Comparison of ENCODE assay signal across 9 cellular contexts in the genomic region with DNA sequence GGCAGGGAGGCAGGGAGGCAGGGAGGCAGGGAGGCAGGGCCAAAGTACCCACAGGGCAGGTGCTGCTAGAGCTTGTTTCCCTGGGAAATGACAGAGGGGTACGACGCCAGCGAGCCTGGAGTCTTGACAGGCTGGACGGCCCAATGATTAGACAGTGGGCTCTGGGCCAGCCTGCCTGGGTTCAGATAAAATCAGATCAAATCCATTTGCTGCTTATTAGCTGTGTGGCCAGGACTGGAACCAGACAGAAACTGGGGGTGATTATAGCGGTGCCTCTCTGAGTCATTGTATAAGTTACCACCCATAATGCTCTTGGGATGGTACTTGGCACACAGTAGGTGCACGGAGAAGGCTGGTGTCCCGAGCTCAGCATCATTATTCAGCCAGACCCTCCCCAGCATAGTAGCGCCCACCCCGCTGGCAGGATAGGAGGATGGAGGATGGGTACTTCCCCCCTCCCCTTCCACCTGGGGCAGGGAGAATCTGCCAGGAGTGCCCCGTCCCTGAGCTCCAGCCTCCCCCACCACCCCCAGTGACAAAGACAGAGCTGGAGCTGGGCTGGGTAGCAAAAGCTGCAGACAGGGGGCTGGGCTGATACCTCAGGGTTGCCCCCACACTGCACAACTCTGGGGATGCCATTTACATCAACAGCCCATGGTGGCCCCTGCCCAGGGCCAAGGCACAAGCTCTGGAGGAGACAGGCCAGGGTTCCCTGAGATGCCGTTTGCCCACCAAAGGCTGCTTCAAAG.
A peak's percentile ranks its signal among the peaks of the same experiment; 100 is the strongest.
DNase-seq lines count a peak whose midpoint lies in the region; ATAC-seq and TF ChIP-seq lines count a peak whose summit lies in the region.
"Had no signal": no experiment of that assay in that cellular context is flagged by ENCODE, and none has a peak within 500 bp of the region (broad histone marks: within the 10 kb centered on the region; RNA-seq: fewer than 3 reads in every experiment).

No MANE protein-coding gene starts in this region.

- DNase-seq in heart right ventricle: peak in 1 of 2 donors; percentile 26
- DNase-seq in Right ventricle myocardium inferior (ENCODE audit: missing footprints): no peak
- DNase-seq in activated CD8-positive, alpha-beta T cell treated with anti-CD3 and anti-CD28 coated beads for 36 hours: no peak
- DNase-seq in left lung: peak in 1 of 2 donors; percentile 51
- DNase-seq in upper lobe of left lung: no peak
- no peak for DNase-seq in NCI-H187 treated with DMSO at 0.1 percent for 48 hours (lab: John Stamatoyannopoulos, UW)
- DNase-seq in SHP77 treated with DMSO at 0.1 percent for 48 hours (lab: John Stamatoyannopoulos, UW): no peak
- DNase-seq in stimulated activated CD4-positive, alpha-beta T cell treated with anti-CD3 and anti-CD28 coated beads, Interleukin-2, amount 100 ng/mL, for 48 hours: no peak

- WGBS in heart right ventricle, 2 donors: 73 to 76% methylated on average over 11 of the region's 11 CpGs
- 75 to 79% methylated on average over 9 to 11 of the region's 11 CpGs for WGBS in upper lobe of left lung, 2 donors

- peaks cover 5% of the 10 kb centered on the region for H3K9me3 Mint-ChIP-seq in activated CD8-positive, alpha-beta T cell treated with anti-CD3 and anti-CD28 coated beads for 36 hours

- H3K4me3 ChIP-seq in heart right ventricle: peak overlapping the region in 2 of 10 donors; percentile 10
- H3K4me3 ChIP-seq in left lung: no peak overlapping the region
- H3K4me3 ChIP-seq in upper lobe of left lung: no peak overlapping the region
- H3K4me3 ChIP-seq: GM23338 had no signal

- POLR2A ChIA-PET in activated CD8-positive, alpha-beta T cell treated with anti-CD3 and anti-CD28 coated beads for 36 hours (lab: Charles Lee): interaction anchor here (0.7 to 1.7 kb wide), 6 partner anchors 8 to 140 kb away, joined by 3 to 8 read pairs (median 4); a partner anchor contains a TSS

- H3K36me3 Mint-ChIP-seq in activated CD8-positive, alpha-beta T cell treated with anti-CD3 and anti-CD28 coated beads for 36 hours (ENCODE audit: low read depth): peaks cover 4% of the 10 kb centered on the region

- TF ChIP-seq POLR2A in upper lobe of left lung (IDR thresholded peaks at IDR 0.05): no peak

- H3K4me3 Mint-ChIP-seq in activated CD8-positive, alpha-beta T cell treated with anti-CD3 and anti-CD28 coated beads for 36 hours: no peak overlapping the region
- H3K4me3 Mint-ChIP-seq: GM23338 had no signal

- TF ChIP-seq EP300 in upper lobe of left lung (IDR thresholded peaks at IDR 0.05): no peak

- H3K36me3 ChIP-seq in heart right ventricle (no peaks in the 10 kb centered on the region), left lung (no peaks in the 10 kb centered on the region), upper lobe of left lung (no peaks in the 10 kb centered on the region)

- peak overlapping the region; percentile 29 for H3K27ac Mint-ChIP-seq in activated CD8-positive, alpha-beta T cell treated with anti-CD3 and anti-CD28 coated beads for 36 hours
- H3K27ac Mint-ChIP-seq: GM23338 had no signal

- TF ChIP-seq CTCF in heart right ventricle (IDR thresholded peaks at IDR 0.05) (no peak), left lung (IDR thresholded peaks at IDR 0.05) (no peak), upper lobe of left lung (IDR thresholded peaks at IDR 0.05) (no peak)
- TF ChIP-seq CTCF in activated CD8-positive, alpha-beta T cell treated with anti-CD3 and anti-CD28 coated beads for 36 hours (IDR thresholded peaks at IDR 0.05): no peak

- H3K9me3 ChIP-seq in heart right ventricle: peaks cover 0 to 8% (median 2%) of the 10 kb centered on the region in 11 donors
- H3K9me3 ChIP-seq in left lung: peaks cover 0 to 6% of the 10 kb centered on the region in 2 donors
- H3K9me3 ChIP-seq in upper lobe of left lung: peaks cover 0 to 8% (median 6%) of the 10 kb centered on the region in 4 donors

- H3K4me1 ChIP-seq in heart right ventricle (peaks cover 25 to 50% (median 36%) of the 10 kb centered on the region in 9 donors), left lung (peaks cover 8 to 46% of the 10 kb centered on the region in 2 donors), upper lobe of left lung (peaks cover 23 to 29% (median 27%) of the 10 kb centered on the region in 4 donors)

- H3K27me3 Mint-ChIP-seq in activated CD8-positive, alpha-beta T cell treated with anti-CD3 and anti-CD28 coated beads for 36 hours: no peaks in the 10 kb centered on the region

- CTCF ChIA-PET in activated CD8-positive, alpha-beta T cell treated with anti-CD3 and anti-CD28 coated beads for 36 hours (lab: Charles Lee): no interaction called here

- H3K27ac ChIP-seq in heart right ventricle (peak overlapping the region in 9 of 10 donors; percentile 58 to 93 (median 77)), left lung (peak overlapping the region; percentile 44 to 82), upper lobe of left lung (peak overlapping the region; percentile 48 to 82 (median 74))

- intact Hi-C loops in heart right ventricle (cut with DNase I): loop anchor here in 7 of 10 donors (2.0 to 10.0 kb wide), 7 partner anchors 46 to 134 kb away; a partner anchor contains a TSS
- intact Hi-C loops in Right ventricle myocardium inferior (cut with DNase I): loop anchor here (2.0 to 5.0 kb wide), 2 partner anchors 50 to 109 kb away; no protein-coding TSS in a partner anchor
- intact Hi-C loops in activated CD8-positive, alpha-beta T cell treated with anti-CD3 and anti-CD28 coated beads for 36 hours (cut with micrococcal nuclease): loop anchor here (5.0 to 10.0 kb wide), 3 partner anchors 39 to 124 kb away; no protein-coding TSS in a partner anchor
- intact Hi-C loops in left lung (cut with DNase I): no loop called here

- peaks cover 71% of the 10 kb centered on the region for H3K4me1 Mint-ChIP-seq in activated CD8-positive, alpha-beta T cell treated with anti-CD3 and anti-CD28 coated beads for 36 hours (ENCODE audit: low read depth)

- ATAC-seq in heart right ventricle (peak in 2 of 8 donors; percentile 1 to 36), Right ventricle myocardium inferior (no peak), left lung (no peak), upper lobe of left lung (ENCODE audit: low FRiP score in 2 of 2) (peak in 1 of 2 donors; percentile 5)
- no peak for ATAC-seq in activated CD8-positive, alpha-beta T cell treated with anti-CD3 and anti-CD28 coated beads for 36 hours

- H3K27me3 ChIP-seq in heart right ventricle (no peaks in the 10 kb centered on the region), left lung (peaks cover 0 to 29% of the 10 kb centered on the region in 2 donors), upper lobe of left lung (no peaks in the 10 kb centered on the region)

Comparison
In these comparisons a context has a peak if more than half of its experiments do, and no peak if none do; other contexts are left out.
1. intact Hi-C loops: an anchor here in heart right ventricle (2.0 to 10.0 kb wide), Right ventricle myocardium inferior (2.0 to 5.0 kb wide) and activated CD8-positive, alpha-beta T cell treated with anti-CD3 and anti-CD28 coated beads for 36 hours (5.0 to 10.0 kb wide); none called in left lung.